22 cellular contexts compared by ENCODE assay signal in genomic region chr12:8012910-8013309, GRCh38. TPM values are rescaled to one million over a fixed set of nuclear protein-coding genes. Genes with fewer than 3 reads are reported as not detected.
DNase-seq lines count a peak whose midpoint lies in the region; FAIRE-seq and TF ChIP-seq lines count a peak whose summit lies in the region.
"Had no signal": no experiment of that assay in that cellular context is flagged by ENCODE, and none has a peak within 500 bp of the region (broad histone marks: within the 10 kb centered on the region; RNA-seq: fewer than 3 reads in every experiment).

No MANE protein-coding gene starts in this region.

- no peaks in the 10 kb centered on the region for H3K9me3 ChIP-seq in neural cell (ENCODE audit: low read length)
- H3K9me3 ChIP-seq: Caco-2 had no signal

- H3K4me3 ChIP-seq in bronchial epithelial cell (ENCODE audit: low read depth, low read length) (no peak overlapping the region), neural cell (ENCODE audit: low read length) (no peak overlapping the region)

- no peak for TF ChIP-seq CTCF in bronchial epithelial cell (IDR thresholded peaks at IDR 0.05; ENCODE audit: insufficient read depth, low read length, severe bottlenecking)
- no peak for TF ChIP-seq CTCF in neural cell (IDR thresholded peaks at IDR 0.05; ENCODE audit: poor library complexity, severe bottlenecking)

- no peak overlapping the region for H2AFZ ChIP-seq in neural cell (ENCODE audit: low read depth, low read length)

- H4K20me1 ChIP-seq in neural cell (ENCODE audit: insufficient read depth): no peaks in the 10 kb centered on the region

- H3K9me2 ChIP-seq in neural cell (ENCODE audit: insufficient read depth, low read length): no peaks in the 10 kb centered on the region

- peak; percentile 79 for DNase-seq in NCI-H2171 (lab: John Stamatoyannopoulos, UW)
- DNase-seq in NCI-H226: peak; percentile 69
- peak; percentile 30 for DNase-seq in bronchial epithelial cell (ENCODE audit: low read depth)
- no peak for DNase-seq in NOMO-1 treated with DMSO at 0.1 percent for 48 hours (lab: John Stamatoyannopoulos, UW; ENCODE audit: unreplicated experiment)
- no peak for DNase-seq in DMS114 treated with DMSO at 0.1 percent for 48 hours (lab: John Stamatoyannopoulos, UW; ENCODE audit: unreplicated experiment)
- no peak for DNase-seq in NCI-H1694 treated with DMSO at 0.1 percent for 48 hours (lab: John Stamatoyannopoulos, UW)
- DNase-seq: ACHN; AML-193; CD4-positive, alpha-beta T cell; DMS153; DMS79 treated with DMSO at 0.1 percent for 48 hours; GF-D8; GOT3; H7; HFFc6; IMR-90 had no signal

- TF ChIP-seq EP300 in neural cell (conservative IDR thresholded peaks at IDR 0.05; ENCODE audit: poor library complexity, severe bottlenecking): peak; percentile 14

- H3K4me2 ChIP-seq in neural cell (ENCODE audit: low read length): no peak overlapping the region

- H3K9ac ChIP-seq in neural cell (ENCODE audit: low read length): no peak overlapping the region

- H3K36me3 ChIP-seq in bronchial epithelial cell (ENCODE audit: control insufficient read depth, insufficient read depth, low read length) (no peaks in the 10 kb centered on the region), neural cell (ENCODE audit: insufficient read depth, low read length) (no peaks in the 10 kb centered on the region)

- H3F3A ChIP-seq in neural cell (ENCODE audit: insufficient read depth, low read length, poor library complexity, severe bottlenecking): no peaks in the 10 kb centered on the region

- FAIRE-seq in bronchial epithelial cell (lab: Jason Lieb, UNC): no peak
- FAIRE-seq: A204.1, D721Med, HTR-8/SVneo had no signal

- TF ChIP-seq RAD21 in neural cell (conservative IDR thresholded peaks at IDR 0.05): no peak

- H3K27me3 ChIP-seq in bronchial epithelial cell (ENCODE audit: control insufficient read depth, insufficient read depth, low read length) (no peaks in the 10 kb centered on the region), neural cell (ENCODE audit: insufficient read depth, low read depth, low read length) (no peaks in the 10 kb centered on the region)

- no peak overlapping the region for H3K27ac ChIP-seq in neural cell (ENCODE audit: low read length)
- H3K27ac ChIP-seq: C4-2B had no signal

- no peaks in the 10 kb centered on the region for H3K79me2 ChIP-seq in neural cell (replicated peaks; ENCODE audit: insufficient read depth, low read length)

TF ChIP-seq in neural cell, 6 proteins besides CTCF, POLR2A, EP300 and RAD21:
- no peak for TF ChIP-seq TAF1 (IDR thresholded peaks at IDR 0.05; ENCODE audit: low read depth)
- TF ChIP-seq SMC3 (conservative IDR thresholded peaks at IDR 0.05; ENCODE audit: poor library complexity): no peak
- no peak for TF ChIP-seq POLR2AphosphoS5 (IDR thresholded peaks at IDR 0.05)

RNA-seq across cellular contexts. Expression of gene FOXJ2, which starts 19.6 kb away (rescaled TPM):
- total RNA-seq in bronchial epithelial cell: 3.4 and 5.1 TPM in 2 replicates
- polyA plus RNA-seq in neural cell: 5.8 and 6.4 TPM in 2 replicates
- 6.1 and 8.0 TPM in 2 replicates for polyA minus RNA-seq in neural cell

RNA-seq across cellular contexts. Expression of gene C3AR1, which starts 53.2 kb away (rescaled TPM):
- not detected in 2 replicates for total RNA-seq in bronchial epithelial cell
- not detected in 2 replicates for polyA plus RNA-seq in neural cell
- not detected in 2 replicates for polyA minus RNA-seq in neural cell
- total RNA-seq: Caco-2, H7 had no signal

Comparison
In these comparisons a context has a peak if more than half of its experiments do, and no peak if none do; other contexts are left out.
1. DNase-seq: peak in NCI-H2171 (single experiment), NCI-H226 (single experiment) and bronchial epithelial cell (single experiment); none in NOMO-1 treated with DMSO at 0.1 percent for 48 hours (single experiment), DMS114 treated with DMSO at 0.1 percent for 48 hours (single experiment) and NCI-H1694 treated with DMSO at 0.1 percent for 48 hours (single experiment).